In genomic region chr13:49023441-49023840, GRCh38 we compare ENCODE assay signal across 12 cellular contexts. TPM values are rescaled to one million over a fixed set of nuclear protein-coding genes. Genes with fewer than 3 reads are reported as not detected.
DNase-seq lines count a peak whose midpoint lies in the region; ATAC-seq lines count a peak whose summit lies in the region.
"Had no signal": no experiment of that assay in that cellular context is flagged by ENCODE, and none has a peak within 500 bp of the region (broad histone marks: within the 10 kb centered on the region; RNA-seq: fewer than 3 reads in every experiment).

No MANE protein-coding gene starts in this region.

- POLR2A ChIA-PET in activated CD4-positive, alpha-beta T cell treated with anti-CD3 and anti-CD28 coated beads for 36 hours (lab: Charles Lee), result no interaction called here

- H3K27ac ChIP-seq in substantia nigra (ENCODE audit: low read depth, low read length, poor library complexity, severe bottlenecking), result no peak overlapping the region
- H3K27ac ChIP-seq: neutrophil, thoracic aorta had no signal

- no peaks in the 10 kb centered on the region for H3K27me3 Mint-ChIP-seq in activated CD4-positive, alpha-beta T cell treated with anti-CD3 and anti-CD28 coated beads for 36 hours

- no peak overlapping the region for H3K27ac Mint-ChIP-seq in activated CD4-positive, alpha-beta T cell treated with anti-CD3 and anti-CD28 coated beads for 36 hours

- H3K4me3 ChIP-seq in skeletal muscle cell (ENCODE audit: low read depth, low read length), result no peak overlapping the region
- H3K4me3 ChIP-seq: thoracic aorta had no signal

- ATAC-seq in activated CD4-positive, alpha-beta T cell treated with anti-CD3 and anti-CD28 coated beads for 36 hours, result no peak
- ATAC-seq in GM19324 (IDR thresholded peaks at IDR 0.05; ENCODE audit: low FRiP score, unreplicated experiment) (no peak), GM18517 (IDR thresholded peaks at IDR 0.05; ENCODE audit: unreplicated experiment) (no peak)

- peak; percentile 45 for DNase-seq in GM04503 (ENCODE audit: low read depth)
- peak; percentile 70 for DNase-seq in RPMI7951 (ENCODE audit: low read depth)
- DNase-seq in fibroblast of gingiva (ENCODE audit: low read depth), result peak; percentile 47
- peak; percentile 52 for DNase-seq in skeletal muscle cell (ENCODE audit: low read depth)
- DNase-seq in substantia nigra (lab: John Stamatoyannopoulos, UW), result no peak
- no peak for DNase-seq in activated CD4-positive, alpha-beta T cell treated with anti-CD3 and anti-CD28 coated beads for 36 hours
- DNase-seq: activated CD4-positive, CD25-positive, alpha-beta regulatory T cell; stimulated activated CD4-positive, alpha-beta T cell treated with anti-CD3 and anti-CD28 coated beads, Interleukin-12 subunit alpha, Interleukin-12 subunit beta, amount 100 ng/mL, for 4 hours had no signal

- no peak overlapping the region for H3K4me3 Mint-ChIP-seq in activated CD4-positive, alpha-beta T cell treated with anti-CD3 and anti-CD28 coated beads for 36 hours

- H3K4me1 Mint-ChIP-seq in activated CD4-positive, alpha-beta T cell treated with anti-CD3 and anti-CD28 coated beads for 36 hours, result peaks cover 26% of the 10 kb centered on the region

- H3K9me3 Mint-ChIP-seq in activated CD4-positive, alpha-beta T cell treated with anti-CD3 and anti-CD28 coated beads for 36 hours (ENCODE audit: low read depth), result peaks cover 5% of the 10 kb centered on the region

- CTCF ChIA-PET in activated CD4-positive, alpha-beta T cell treated with anti-CD3 and anti-CD28 coated beads for 36 hours (lab: Charles Lee), result interaction anchor here (0.6 kb wide), 1 partner anchor 669 kb away, joined by 3 read pairs; no protein-coding TSS in a partner anchor

- peaks cover 42% of the 10 kb centered on the region for H3K36me3 Mint-ChIP-seq in activated CD4-positive, alpha-beta T cell treated with anti-CD3 and anti-CD28 coated beads for 36 hours (ENCODE audit: low read depth)

- intact Hi-C loops in activated CD4-positive, alpha-beta T cell treated with anti-CD3 and anti-CD28 coated beads for 36 hours (cut with DNase I, micrococcal nuclease), result loop anchor here in 1 of 2 experiments (5.0 kb wide), 1 partner anchor 46 kb away; the partner anchor contains the start of gene FNDC3A

RNA-seq across cellular contexts. Expression of gene FNDC3A, which starts 47.7 kb away (rescaled TPM):
- total RNA-seq in RPMI7951 (2014; rRNA removed; shearing (Covaris generic)), result 29.5 and 40.0 TPM in 2 replicates
- total RNA-seq in activated CD4-positive, alpha-beta T cell treated with anti-CD3 and anti-CD28 coated beads for 36 hours, result 10 to 100 TPM; 20.8 to 26.9 TPM

Comparison
In these comparisons a context has a peak if more than half of its experiments do, and no peak if none do; other contexts are left out.
1. DNase-seq: peak in GM04503 (single experiment), RPMI7951 (single experiment), fibroblast of gingiva (single experiment) and skeletal muscle cell (single experiment); none in substantia nigra (0 of 49) and activated CD4-positive, alpha-beta T cell treated with anti-CD3 and anti-CD28 coated beads for 36 hours (single experiment).